ENCODE assay signal across 20 cellular contexts in the genomic region with DNA sequence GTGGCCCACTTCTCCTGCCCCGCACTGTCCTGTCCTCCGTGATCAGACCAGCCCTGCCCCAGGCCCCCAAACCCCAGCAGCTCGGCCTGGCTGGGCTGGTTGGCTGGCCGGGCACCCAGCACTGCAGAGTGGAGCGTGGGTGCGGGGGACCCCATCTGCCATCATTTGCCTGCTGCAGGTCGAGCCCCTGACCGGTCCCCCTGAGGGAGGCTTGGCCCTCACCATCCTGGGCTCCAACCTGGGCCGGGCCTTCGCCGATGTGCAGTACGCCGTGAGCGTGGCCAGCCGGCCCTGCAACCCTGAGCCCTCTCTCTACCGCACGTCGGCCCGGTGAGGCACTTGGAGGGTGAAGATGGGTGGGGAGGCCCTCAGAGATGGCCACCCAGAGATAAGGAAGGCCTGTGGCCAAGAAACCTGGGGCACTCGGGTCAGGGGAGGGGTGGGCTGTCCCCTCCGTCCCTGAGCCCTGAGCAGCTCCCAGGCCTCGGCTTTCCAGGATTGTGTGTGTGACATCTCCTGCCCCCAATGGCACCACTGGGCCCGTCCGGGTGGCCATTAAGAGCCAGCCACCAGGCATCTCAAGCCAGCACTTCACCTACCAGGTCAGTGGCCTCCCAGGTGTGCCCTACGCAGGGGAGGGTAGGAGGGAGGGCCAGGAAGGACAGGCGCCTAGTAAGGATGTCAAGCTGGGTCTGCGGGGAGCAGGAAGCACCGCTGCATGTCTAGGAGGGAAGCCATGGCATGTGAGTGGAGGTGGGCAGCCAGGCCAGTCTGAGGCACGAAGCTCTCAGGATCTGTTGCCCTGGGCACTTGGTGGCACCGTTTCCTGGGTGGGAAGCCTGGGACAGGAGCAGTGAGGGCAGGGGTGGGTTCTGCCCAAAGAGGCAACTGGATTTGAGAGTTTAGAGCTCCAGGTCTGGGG. TPM values are rescaled to one million over a fixed set of nuclear protein-coding genes. Genes with fewer than 3 reads are reported as not detected.
"Had no signal": no experiment of that assay in that cellular context is flagged by ENCODE, and none has a peak within 500 bp of the region (broad histone marks: within the 10 kb centered on the region; RNA-seq: fewer than 3 reads in every experiment).

No MANE protein-coding gene starts in this region.

- ATAC-seq: body of pancreas; left ventricle myocardium superior; stimulated activated memory B cell treated with anti-CD40 and anti-IgM and Interleukin-4, amounts not matched to agents 10 μg/mL and 1 μg/mL and 100 μg/mL, for 72 hours had no signal

- H3K27me3 Mint-ChIP-seq: activated naive CD8-positive, alpha-beta T cell had no signal

- H3K9me3 Mint-ChIP-seq: activated T-cell treated with anti-CD3 and anti-CD28 coated beads, Interleukin-2, amount 50 U/mL, for 24 hours; stimulated activated memory B cell treated with anti-CD40 and anti-IgM and Interleukin-4, amounts not matched to agents 10 μg/mL and 1 μg/mL and 100 μg/mL, for 72 hours had no signal

- H3K36me3 Mint-ChIP-seq: activated naive CD8-positive, alpha-beta T cell; stimulated activated memory B cell treated with anti-CD40 and anti-IgM and Interleukin-4, amounts not matched to agents 10 μg/mL and 1 μg/mL and 100 μg/mL, for 72 hours had no signal

- H3K4me3 Mint-ChIP-seq: activated naive CD8-positive, alpha-beta T cell; activated T-cell treated with anti-CD3 and anti-CD28 coated beads, Interleukin-2, amount 50 U/mL, for 24 hours; stimulated activated memory B cell treated with anti-CD40 and anti-IgM and Interleukin-4, amounts not matched to agents 10 μg/mL and 1 μg/mL and 100 μg/mL, for 72 hours had no signal

- H3K27me3 ChIP-seq: body of pancreas, esophagus muscularis mucosa, ovary, thyroid gland, uterus had no signal

- H3K36me3 ChIP-seq: ovary, thyroid gland, uterus had no signal

- DNase-seq: activated CD4-positive, alpha-beta T cell treated with anti-CD3 and anti-CD28 coated beads, Interleukin-2, amount 50 U/mL, for 1 hour; activated T-cell treated with anti-CD3 and anti-CD28 coated beads, Interleukin-2, amount 50 U/mL, for 24 hours; amniotic stem cell; caudate nucleus; hippocampal formation; kidney glomerular epithelial cell; left ventricle myocardium superior; mesenchymal stem cell; stimulated activated CD4-positive, alpha-beta T cell treated with anti-CD3 and anti-CD28 coated beads, Interleukin-12 subunit alpha, Interleukin-12 subunit beta, amount 100 ng/mL, for 4 hours; stimulated activated CD4-positive, alpha-beta T cell treated with anti-CD3 and anti-CD28 coated beads, Interleukin-2, amount 100 ng/mL, for 24 hours; SW 1271; thyroid gland; uterus had no signal

- H3K27ac ChIP-seq: body of pancreas, esophagus muscularis mucosa, ovary, thyroid gland, uterus had no signal

- H3K4me1 ChIP-seq: body of pancreas, thyroid gland, uterus had no signal

- H3K27ac Mint-ChIP-seq: activated naive CD8-positive, alpha-beta T cell; activated T-cell treated with anti-CD3 and anti-CD28 coated beads, Interleukin-2, amount 50 U/mL, for 24 hours; stimulated activated memory B cell treated with anti-CD40 and anti-IgM and Interleukin-4, amounts not matched to agents 10 μg/mL and 1 μg/mL and 100 μg/mL, for 72 hours had no signal

- H3K9me3 ChIP-seq: body of pancreas, esophagus muscularis mucosa, ovary, thyroid gland, uterus had no signal

- H3K4me3 ChIP-seq: body of pancreas, esophagus muscularis mucosa, ovary, thyroid gland, uterus had no signal

RNA-seq across cellular contexts. Expression of gene SRPK3, which starts 8.9 kb away (rescaled TPM):
- total RNA-seq: body of pancreas; T-helper 2 cell treated with Interferon-gamma antibody and Interleukin-4, amounts not matched to agents 100 ng/mL and 5 ng/mL, for 36 hours had no signal
- polyA plus RNA-seq: neural cell had no signal
